Comparison of ENCODE assay signal across 1 cellular context in genomic region chr12:90305379-90305778, GRCh38.
TF ChIP-seq lines count a peak whose summit lies in the region.

No MANE protein-coding gene starts in this region.

TF ChIP-seq in WTC11, 78 proteins besides CTCF, POLR2A, EP300 and RAD21 (continued from another document):
- TF ChIP-seq ZMAT4 (CRISPR knock-in tag; IDR thresholded peaks at IDR 0.05) (no peak), GRHL2 (CRISPR knock-in tag; IDR thresholded peaks at IDR 0.05; ENCODE audit: insufficient replicate concordance, severe bottlenecking) (no peak)
